1 cellular context compared by ENCODE assay signal in the genomic region with DNA sequence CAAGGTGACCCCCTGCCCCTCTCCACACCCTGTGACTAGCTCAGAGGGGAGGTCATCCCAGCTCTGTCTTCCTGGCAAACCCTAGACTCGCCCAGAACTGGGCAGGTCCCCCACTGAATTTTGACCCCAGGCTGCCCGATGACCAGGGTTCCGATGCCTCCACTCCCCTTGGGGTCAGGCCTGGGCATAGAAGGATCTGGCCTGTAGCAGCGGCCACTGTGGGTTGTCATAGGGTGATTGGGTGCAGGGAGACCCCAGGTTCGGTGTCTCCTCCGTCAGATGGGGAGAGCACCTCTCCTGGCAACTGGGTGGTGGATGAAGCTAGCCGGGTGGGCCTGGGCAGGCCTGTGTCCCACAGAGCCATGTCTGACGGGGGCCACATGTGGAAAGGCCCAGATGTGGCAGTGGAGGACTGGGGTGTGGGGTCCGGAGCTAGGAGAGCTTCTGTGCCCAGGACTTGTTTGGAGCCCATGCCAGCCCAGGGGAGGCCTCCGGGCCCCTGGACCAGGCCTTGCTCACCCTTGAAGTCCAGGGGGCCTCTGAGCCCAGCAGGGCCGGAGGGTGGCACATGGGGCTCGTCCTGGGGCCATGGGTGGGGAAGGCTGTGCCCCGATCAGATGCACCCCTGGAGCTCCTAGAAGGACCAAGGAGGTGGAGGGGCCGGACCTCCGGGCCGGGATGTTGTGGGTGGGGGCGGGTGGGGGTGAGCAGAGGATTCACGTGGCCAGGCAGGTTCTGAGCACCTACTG.
TF ChIP-seq lines count a peak whose summit lies in the region.

No MANE protein-coding gene starts in this region.

TF ChIP-seq in WTC11, 78 proteins besides CTCF, POLR2A, EP300 and RAD21 (continued from another document):
- no peak for TF ChIP-seq ERG (CRISPR knock-in tag; IDR thresholded peaks at IDR 0.05)
- no peak for TF ChIP-seq IRF1 (CRISPR knock-in tag; IDR thresholded peaks at IDR 0.05)
- TF ChIP-seq JAZF1 (CRISPR knock-in tag; IDR thresholded peaks at IDR 0.05): no peak
TF ChIP-seq in WTC11: peak in this region for 0.
